ENCODE assay signal across 8 cellular contexts in the genomic region with DNA sequence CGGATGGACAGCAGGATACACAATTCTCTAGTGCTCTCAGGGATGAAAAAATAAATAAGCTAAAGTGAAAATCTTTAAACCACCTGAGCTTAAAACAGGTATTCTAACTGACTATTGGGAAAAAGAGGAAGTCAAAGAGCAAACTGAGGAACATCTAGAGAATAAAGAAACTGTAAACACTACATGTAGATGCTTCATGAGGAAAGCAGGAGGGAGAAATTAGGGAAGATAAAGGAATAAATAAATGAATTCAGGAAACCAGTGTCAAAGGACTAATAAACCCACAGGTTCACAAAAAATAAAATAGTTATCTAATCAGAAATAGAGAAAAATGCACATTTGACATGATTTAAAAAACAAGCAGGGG. TPM values are rescaled to one million over a fixed set of nuclear protein-coding genes. Genes with fewer than 3 reads are reported as not detected.
DNase-seq lines count a peak whose midpoint lies in the region; ATAC-seq and TF ChIP-seq lines count a peak whose summit lies in the region.

No MANE protein-coding gene starts in this region.

- no peak for TF ChIP-seq EP300 in stomach (IDR thresholded peaks at IDR 0.05)

- peaks cover 12% of the 10 kb centered on the region for H3K4me1 ChIP-seq in foreskin keratinocyte
- H3K4me1 ChIP-seq in stomach = peaks cover 10 to 42% (median 31%) of the 10 kb centered on the region in 4 donors
- no peaks in the 10 kb centered on the region for H3K4me1 ChIP-seq in aorta (ENCODE audit: control insufficient read depth in 1 of 2, insufficient read depth in 2 of 2, low read length in 2 of 2)

- ATAC-seq in foreskin keratinocyte (no peak), aorta (ENCODE audit: low FRiP score) (no peak), HG02938 (IDR thresholded peaks at IDR 0.05; ENCODE audit: unreplicated experiment) (no peak), HG03135 (IDR thresholded peaks at IDR 0.05; ENCODE audit: unreplicated experiment) (no peak)

- H3K27me3 ChIP-seq in foreskin keratinocyte (no peaks in the 10 kb centered on the region), stomach (no peaks in the 10 kb centered on the region), aorta (ENCODE audit: control insufficient read depth in 1 of 2, insufficient read depth in 2 of 2, low read length in 1 of 2) (no peaks in the 10 kb centered on the region)

- WGBS in stomach, 5 donors = 0 to 5% (median 0%) methylated on average over 1 of the region's 1 CpG
- WGBS in aorta, 2 donors = 0% methylated on average over 1 of the region's 1 CpG

- H3K27ac ChIP-seq in RWPE1 = peak overlapping the region; percentile 77
- H3K27ac ChIP-seq in foreskin keratinocyte = peak overlapping the region; percentile 17
- H3K27ac ChIP-seq in stomach = peak overlapping the region; percentile 89 to 93 (median 92)
- peak overlapping the region in 1 of 2 donors; percentile 52 for H3K27ac ChIP-seq in aorta (ENCODE audit: low read depth in 1 of 2, low read length in 2 of 2)

- intact Hi-C loops in stomach (cut with DNase I; ENCODE audit: low total_unique reads) = no loop called here
- intact Hi-C loops in aorta (cut with DNase I) = no loop called here

- POLR2A ChIA-PET in RWPE1 (lab: Yijun Ruan, JAX; ENCODE audit: low non-redundant PET) = no interaction called here

- no peaks in the 10 kb centered on the region for H3K9me3 ChIP-seq in stomach
- no peaks in the 10 kb centered on the region for H3K9me3 ChIP-seq in aorta (ENCODE audit: control insufficient read depth, low read length)

- TF ChIP-seq CTCF in RWPE1 (conservative IDR thresholded peaks at IDR 0.05; ENCODE audit: low read depth) (no peak), foreskin keratinocyte (conservative IDR thresholded peaks at IDR 0.05) (no peak), stomach (IDR thresholded peaks at IDR 0.05) (no peak)

- CTCF ChIA-PET in RWPE1 (lab: Yijun Ruan, JAX) = interaction anchor here (0.5 to 1.1 kb wide), 2 partner anchors 13 to 345 kb away, joined by 3 to 5 read pairs; no protein-coding TSS in a partner anchor

- DNase-seq in SIG-M5 treated with dmso at 0.1 percent for 504 hours (lab: John Stamatoyannopoulos, UW; ENCODE audit: unreplicated experiment) (peak; percentile 78), SIG-M5 (lab: John Stamatoyannopoulos, UW) (no peak), RWPE1 (ENCODE audit: low spot score) (no peak), foreskin keratinocyte (no peak), stomach (no peak), aorta (no peak)

- H3K36me3 ChIP-seq in stomach (peaks cover 0 to 3% (median 0%) of the 10 kb centered on the region in 4 donors), aorta (ENCODE audit: control insufficient read depth in 1 of 2, insufficient read depth in 2 of 2, low read length in 1 of 2) (no peaks in the 10 kb centered on the region)

- TF ChIP-seq POLR2A in stomach (IDR thresholded peaks at IDR 0.05) = no peak

- H3K4me3 ChIP-seq in stomach (peak overlapping the region; percentile 74 to 97 (median 82)), aorta (ENCODE audit: low read length in 2 of 2) (no peak overlapping the region)

RNA-seq across cellular contexts. Expression of a gene that starts 0.5 kb away (rescaled TPM):
- 11.6 and 12.9 TPM in 2 replicates for total RNA-seq in foreskin keratinocyte
- 10.4 and 13.5 TPM in 2 replicates for polyA plus RNA-seq in foreskin keratinocyte
- total RNA-seq in stomach = 10 to 100 TPM; 16.5 to 83.9 (median 49.8) TPM
- 10 to 100 TPM; 28.8 to 44.4 (median 40.8) TPM for polyA plus RNA-seq in stomach
- total RNA-seq in aorta = 10 to 100 TPM; 16.8 to 20.8 TPM
- 10 to 100 TPM in 1 of 2 donors, 1 to 10 TPM in 1; 8.5 to 59.4 TPM for polyA plus RNA-seq in aorta

Comparison
In these comparisons a context has a peak if more than half of its experiments do, and no peak if none do; other contexts are left out.
1. H3K4me3 ChIP-seq: peak in stomach (4 of 4); none in aorta (0 of 2).